1 cellular context compared by ENCODE assay signal in genomic region chr13:112103971-112104872, GRCh38.
A peak's percentile ranks its signal among the peaks of the same experiment; 100 is the strongest.
TF ChIP-seq lines count a peak whose summit lies in the region.

No MANE protein-coding gene starts in this region.

TF ChIP-seq in endothelial cell of umbilical vein, 7 proteins besides CTCF, POLR2A, EP300 and RAD21:
- peak; percentile 60 for TF ChIP-seq EZH2 (IDR thresholded peaks at IDR 0.05; ENCODE audit: borderline replicate concordance, low read depth, low read length, severe bottlenecking)
- TF ChIP-seq GATA2 (IDR thresholded peaks at IDR 0.05; ENCODE audit: insufficient read depth, insufficient read length, low read depth, low read length), result no peak
